In the genomic region with DNA sequence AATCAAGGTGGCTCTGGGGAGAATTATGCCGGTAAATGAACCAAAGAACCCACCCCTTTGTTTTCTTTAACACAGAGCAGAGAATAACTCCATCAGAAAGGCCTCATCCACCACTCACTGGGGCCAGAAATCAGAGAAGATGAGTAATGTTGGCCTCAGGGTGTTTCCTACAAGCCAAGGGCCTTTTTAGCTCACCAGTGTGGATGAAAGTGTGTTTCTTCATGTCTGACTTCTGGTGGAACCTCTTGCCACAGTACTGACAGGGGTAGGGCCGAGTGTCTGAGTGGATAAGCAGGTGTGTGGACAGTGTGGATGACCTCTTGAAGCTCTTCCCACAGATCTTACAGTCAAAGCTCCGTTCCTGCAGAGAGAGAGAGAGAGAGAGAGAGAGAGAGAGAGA, we compare ENCODE assay signal across 16 cellular contexts. TPM values are rescaled to one million over a fixed set of nuclear protein-coding genes. Genes with fewer than 3 reads are reported as not detected.
A peak's percentile ranks its signal among the peaks of the same experiment; 100 is the strongest.
DNase-seq lines count a peak whose midpoint lies in the region; ATAC-seq and TF ChIP-seq lines count a peak whose summit lies in the region.
"Had no signal": no experiment of that assay in that cellular context is flagged by ENCODE, and none has a peak within 500 bp of the region (broad histone marks: within the 10 kb centered on the region; RNA-seq: fewer than 3 reads in every experiment).

No MANE protein-coding gene starts in this region.

- peaks cover 87% of the 10 kb centered on the region for H3K36me3 ChIP-seq in KOPT-K1 (ENCODE audit: insufficient read depth, low read length)
- H3K36me3 ChIP-seq in osteoblast (ENCODE audit: insufficient read depth, low read length): no peaks in the 10 kb centered on the region
- H3K36me3 ChIP-seq in thyroid gland: no peaks in the 10 kb centered on the region
- H3K36me3 ChIP-seq in Caco-2 (ENCODE audit: control insufficient read depth, insufficient read depth, low read length): no peaks in the 10 kb centered on the region; the same call in 1 of the 2 replicates

- no peaks in the 10 kb centered on the region for H3K9me3 Mint-ChIP-seq in activated CD4-positive, alpha-beta T cell treated with anti-CD3 and anti-CD28 coated beads for 36 hours (ENCODE audit: low read depth)
- no peaks in the 10 kb centered on the region for H3K9me3 Mint-ChIP-seq in activated naive CD4-positive, alpha-beta T cell treated with anti-CD3 and anti-CD28 coated beads, Interleukin-2, amount 50 U/mL, for 72 hours
- no peaks in the 10 kb centered on the region for H3K9me3 Mint-ChIP-seq in Caco-2 (ENCODE audit: unreplicated experiment)
- H3K9me3 Mint-ChIP-seq: dendritic cell treated with granulocyte-macrophage colony-stimulating factor and Interleukin-4, amounts not matched to agents 40 ng/mL and 50 ng/mL, for 4 days had no signal

- H3K4me2 ChIP-seq in osteoblast (ENCODE audit: insufficient read depth, low read length): no peak overlapping the region
- H3K4me2 ChIP-seq: A549 had no signal

- POLR2A ChIA-PET in activated CD4-positive, alpha-beta T cell treated with anti-CD3 and anti-CD28 coated beads for 36 hours (lab: Charles Lee): interaction anchor here (0.6 to 3.4 kb wide), 6 partner anchors 13 to 360 kb away, joined by 3 to 12 read pairs (median 4); no protein-coding TSS in a partner anchor
- POLR2A ChIA-PET in Caco-2 (lab: Charles Lee): interaction anchor here (0.6 kb wide), 1 partner anchor 31 kb away, joined by 4 read pairs; no protein-coding TSS in a partner anchor

- H3K4me3 ChIP-seq in osteoblast (ENCODE audit: insufficient read depth, low read length) (no peak overlapping the region), thyroid gland (replicated peaks in 1 of 3) (no peak overlapping the region), Caco-2 (ENCODE audit: low read depth, low read length) (no peak overlapping the region)
- H3K4me3 ChIP-seq: A549, left lung had no signal

- peaks cover 5% of the 10 kb centered on the region for H4K20me1 ChIP-seq in osteoblast (ENCODE audit: insufficient read depth, low read length)

- intact Hi-C loops in activated CD4-positive, alpha-beta T cell treated with anti-CD3 and anti-CD28 coated beads for 36 hours (cut with DNase I, micrococcal nuclease): loop anchor here (5.0 to 10.0 kb wide), 2 partner anchors 111 to 1454 kb away; a partner anchor contains a TSS
- intact Hi-C loops in thyroid gland (cut with DNase I): no loop called here
- intact Hi-C loops in Caco-2 (cut with micrococcal nuclease; ENCODE audit: unreplicated experiment): no loop called here

- H3K27ac Mint-ChIP-seq in activated CD4-positive, alpha-beta T cell treated with anti-CD3 and anti-CD28 coated beads for 36 hours: peak overlapping the region; percentile 97
- peak overlapping the region; percentile 92 to 98 for H3K27ac Mint-ChIP-seq in activated naive CD4-positive, alpha-beta T cell treated with anti-CD3 and anti-CD28 coated beads, Interleukin-2, amount 50 U/mL, for 72 hours
- H3K27ac Mint-ChIP-seq in Caco-2 (ENCODE audit: unreplicated experiment): no peak overlapping the region
- H3K27ac Mint-ChIP-seq: dendritic cell treated with granulocyte-macrophage colony-stimulating factor and Interleukin-4, amounts not matched to agents 40 ng/mL and 50 ng/mL, for 4 days had no signal

- H3K36me3 Mint-ChIP-seq in activated CD4-positive, alpha-beta T cell treated with anti-CD3 and anti-CD28 coated beads for 36 hours (ENCODE audit: low read depth): peaks cover 84% of the 10 kb centered on the region
- H3K36me3 Mint-ChIP-seq in activated naive CD4-positive, alpha-beta T cell treated with anti-CD3 and anti-CD28 coated beads, Interleukin-2, amount 50 U/mL, for 72 hours: peaks cover 65 to 88% of the 10 kb centered on the region in 2 donors
- H3K36me3 Mint-ChIP-seq in Caco-2 (ENCODE audit: insufficient read depth, unreplicated experiment): no peaks in the 10 kb centered on the region

- H3K9me3 ChIP-seq in KOPT-K1 (ENCODE audit: insufficient read depth, low read length, poor library complexity, severe bottlenecking) (peaks cover 16% of the 10 kb centered on the region), osteoblast (ENCODE audit: low read depth, low read length) (no peaks in the 10 kb centered on the region), thyroid gland (no peaks in the 10 kb centered on the region), Caco-2 (no peaks in the 10 kb centered on the region)
- H3K9me3 ChIP-seq: A549, left lung had no signal

- WGBS in thyroid gland, 2 donors: 84 to 85% methylated on average over 3 of the region's 3 CpGs

- H3K4me3 Mint-ChIP-seq in activated CD4-positive, alpha-beta T cell treated with anti-CD3 and anti-CD28 coated beads for 36 hours: peak overlapping the region; percentile 58
- no peak overlapping the region for H3K4me3 Mint-ChIP-seq in Caco-2 (ENCODE audit: unreplicated experiment)
- H3K4me3 Mint-ChIP-seq: dendritic cell treated with granulocyte-macrophage colony-stimulating factor and Interleukin-4, amounts not matched to agents 40 ng/mL and 50 ng/mL, for 4 days had no signal

- peak; percentile 46 for DNase-seq in activated CD4-positive, alpha-beta T cell treated with anti-CD3 and anti-CD28 coated beads for 36 hours
- no peak for DNase-seq in activated CD4-positive, alpha-beta T cell treated with anti-CD3 and anti-CD28 coated beads, Interleukin-2, amount 50 U/mL, for 1 hour
- DNase-seq in activated naive CD4-positive, alpha-beta T cell treated with anti-CD3 and anti-CD28 coated beads, Interleukin-2, amount 50 U/mL, for 72 hours (ENCODE audit: low spot score in 2 of 2): peak in 1 of 2 donors; percentile 40
- DNase-seq in osteoblast (ENCODE audit: insufficient read length, low spot score, missing footprints) (peak; percentile 87), thyroid gland (no peak), Caco-2 (no peak)
- DNase-seq: activated CD8-positive, alpha-beta memory T cell treated with anti-CD3 and anti-CD28 coated beads, Interleukin-2, amount 50 U/mL, for 48 hours; COR-L47; hippocampal formation; left lung; NCI-H2227 treated with DMSO at 0.1 percent for 48 hours; SHP77 treated with DMSO at 0.1 percent for 48 hours had no signal

- peak; percentile 42 for ATAC-seq in activated CD4-positive, alpha-beta T cell treated with anti-CD3 and anti-CD28 coated beads for 36 hours
- peak; percentile 33 to 55 for ATAC-seq in activated naive CD4-positive, alpha-beta T cell treated with anti-CD3 and anti-CD28 coated beads, Interleukin-2, amount 50 U/mL, for 72 hours
- ATAC-seq in GM21360 (IDR thresholded peaks at IDR 0.05; ENCODE audit: unreplicated experiment): no peak
- ATAC-seq: A549, left lung had no signal

- H2AFZ ChIP-seq in osteoblast (ENCODE audit: low read length): no peak overlapping the region

- peaks cover 92% of the 10 kb centered on the region for H3K27me3 ChIP-seq in osteoblast (ENCODE audit: insufficient read depth, low read length)
- peaks cover 6% of the 10 kb centered on the region for H3K27me3 ChIP-seq in thyroid gland
- H3K27me3 ChIP-seq in Caco-2 (replicated peaks; ENCODE audit: control insufficient read depth, insufficient read depth, low read length): no peaks in the 10 kb centered on the region

- H3K27ac ChIP-seq in KOPT-K1 (ENCODE audit: low read depth, low read length, poor library complexity, severe bottlenecking) (peak overlapping the region; percentile 73), osteoblast (ENCODE audit: low read depth, low read length) (no peak overlapping the region), thyroid gland (no peak overlapping the region)
- H3K27ac ChIP-seq: A549, left lung had no signal

- peaks cover 83% of the 10 kb centered on the region for H3K4me1 Mint-ChIP-seq in activated CD4-positive, alpha-beta T cell treated with anti-CD3 and anti-CD28 coated beads for 36 hours
- H3K4me1 Mint-ChIP-seq in Caco-2 (ENCODE audit: low read depth, unreplicated experiment): no peaks in the 10 kb centered on the region

- BruUV-seq in Caco-2 (replicated peaks; lab: Mats Ljungman, UMichigan): no TSS peak

- no peaks in the 10 kb centered on the region for H3K27me3 Mint-ChIP-seq in activated CD4-positive, alpha-beta T cell treated with anti-CD3 and anti-CD28 coated beads for 36 hours
- H3K27me3 Mint-ChIP-seq in Caco-2 (ENCODE audit: insufficient read depth, unreplicated experiment): no peaks in the 10 kb centered on the region

- no peaks in the 10 kb centered on the region for H3K79me2 ChIP-seq in osteoblast (ENCODE audit: insufficient read depth, low read length)

- TF ChIP-seq POLR2A in thyroid gland (IDR thresholded peaks at IDR 0.05): no peak

- TF ChIP-seq CTCF in osteoblast (IDR thresholded peaks at IDR 0.05; ENCODE audit: extremely low read depth, low read depth, low read length) (no peak), thyroid gland (IDR thresholded peaks at IDR 0.05) (no peak), Caco-2 (IDR thresholded peaks at IDR 0.05; ENCODE audit: insufficient read depth in 1 of 2, low read depth in 1 of 2, low read length in 1 of 2, severe bottlenecking in 1 of 2, unreplicated experiment in 1 of 2) (no peak)

- peaks cover 9% of the 10 kb centered on the region for H3K4me1 ChIP-seq in osteoblast (ENCODE audit: insufficient read depth, low read length)
- H3K4me1 ChIP-seq in thyroid gland: peaks cover 26 to 32% of the 10 kb centered on the region in 2 donors
- no peaks in the 10 kb centered on the region for H3K4me1 ChIP-seq in Caco-2

- CTCF ChIA-PET in activated CD4-positive, alpha-beta T cell treated with anti-CD3 and anti-CD28 coated beads for 36 hours (lab: Charles Lee): interaction anchor here (0.5 to 1.7 kb wide), 4 partner anchors 122 to 877 kb away, joined by 3 to 6 read pairs (median 4); no protein-coding TSS in a partner anchor
- CTCF ChIA-PET in Caco-2 (lab: Charles Lee): interaction anchor here (0.8 kb wide), 1 partner anchor 168 kb away, joined by 3 read pairs; no protein-coding TSS in a partner anchor

RNA-seq across cellular contexts. Expression of a gene that starts 8.3 kb away (rescaled TPM):
- 10 to 100 TPM; 47.7 to 53.7 TPM for total RNA-seq in activated CD4-positive, alpha-beta T cell treated with anti-CD3 and anti-CD28 coated beads for 36 hours
- total RNA-seq in activated naive CD4-positive, alpha-beta T cell treated with anti-CD3 and anti-CD28 coated beads, Interleukin-2, amount 50 U/mL, for 72 hours: 100 to 1,000 TPM in 1 of 2 donors, 10 to 100 TPM in 1; 42.3 to 125 TPM
- total RNA-seq in osteoblast (under 0.01 TPM in 1 of 2 replicates, not detected in the other), thyroid gland (1 to 10 TPM in 1 of 4 donors, under 1 TPM in 3; 0.27 to 1.8 (median 0.47) TPM), Caco-2 (2022) (0.93 and 1.8 TPM in 2 replicates)

Comparison
In these comparisons a context has a peak if more than half of its experiments do, and no peak if none do; other contexts are left out.
1. DNase-seq: peak in activated CD4-positive, alpha-beta T cell treated with anti-CD3 and anti-CD28 coated beads for 36 hours (single experiment) and osteoblast (single experiment); none in activated CD4-positive, alpha-beta T cell treated with anti-CD3 and anti-CD28 coated beads, Interleukin-2, amount 50 U/mL, for 1 hour (single experiment), thyroid gland (0 of 2) and Caco-2 (0 of 2).
2. RNA of a gene that starts 8.3 kb away (total RNA-seq): 42.3 to 125 TPM in activated naive CD4-positive, alpha-beta T cell treated with anti-CD3 and anti-CD28 coated beads, Interleukin-2, amount 50 U/mL, for 72 hours and 47.7 to 53.7 TPM in activated CD4-positive, alpha-beta T cell treated with anti-CD3 and anti-CD28 coated beads for 36 hours; 0.93 to 1.8 TPM in Caco-2, 0.27 to 1.8 TPM in thyroid gland and under 0.01 TPM in osteoblast; every median in the first group is over 10 times any median in the second.
3. intact Hi-C loops: an anchor here in activated CD4-positive, alpha-beta T cell treated with anti-CD3 and anti-CD28 coated beads for 36 hours (5.0 to 10.0 kb wide); none called in thyroid gland and Caco-2.